In genomic region chr10:25068152-25069058, GRCh38 we compare ENCODE assay signal across 13 cellular contexts. TPM values are rescaled to one million over a fixed set of nuclear protein-coding genes. Genes with fewer than 3 reads are reported as not detected.
DNase-seq lines count a peak whose midpoint lies in the region; ATAC-seq and TF ChIP-seq lines count a peak whose summit lies in the region.
"Had no signal": no experiment of that assay in that cellular context is flagged by ENCODE, and none has a peak within 500 bp of the region (broad histone marks: within the 10 kb centered on the region; RNA-seq: fewer than 3 reads in every experiment).

No MANE protein-coding gene starts in this region.

- H3K27me3 ChIP-seq in vagina, result no peaks in the 10 kb centered on the region

- H3K4me3 ChIP-seq in cardiac fibroblast (replicated peaks in 1 of 2; ENCODE audit: low read depth in 2 of 2, low read length in 2 of 2) (no peak overlapping the region), vagina (no peak overlapping the region)

- no peak overlapping the region for H3K27ac Mint-ChIP-seq in T-helper 17 cell
- H3K27ac Mint-ChIP-seq: activated naive CD4-positive, alpha-beta T cell treated with anti-CD3 and anti-CD28 coated beads for 36 hours; stimulated activated naive CD8-positive, alpha-beta T cell treated with anti-CD3 and anti-CD28 coated beads, Interleukin-15, Interleukin-2, amounts not matched to agents 100 ng/mL and 50 ng/mL, for 24 hours had no signal

- peak; percentile 73 for DNase-seq in Caki2 (ENCODE audit: low read depth)
- peak; percentile 96 for DNase-seq in HT1080 (ENCODE audit: low read depth)
- peak; percentile 20 to 93 for DNase-seq in cardiac fibroblast (ENCODE audit: low read depth in 2 of 2)
- peak; percentile 85 for DNase-seq in islet precursor cell
- DNase-seq in T-helper 17 cell, result no peak
- no peak for DNase-seq in vagina (ENCODE audit: extremely low spot score in 2 of 2)
- DNase-seq: activated CD4-positive, CD25-positive, alpha-beta regulatory T cell; activated naive CD4-positive, alpha-beta T cell treated with anti-CD3 and anti-CD28 coated beads for 36 hours; DMS79; erythroblast had no signal

- in situ Hi-C loops in Caki2 (cut with HindIII; ENCODE audit: low pct_unique_long_range_greater_than_20kb, low sequenced_read_pairs), result loop anchor here (5.0 kb wide), 1 partner anchor 51 kb away; the partner anchor contains the start of genes ENKUR and THNSL1

- peaks cover 3% of the 10 kb centered on the region for H3K36me3 Mint-ChIP-seq in T-helper 17 cell (ENCODE audit: low read depth)

- TF ChIP-seq POLR2A in vagina (IDR thresholded peaks at IDR 0.05), result no peak

- no peaks in the 10 kb centered on the region for H3K36me3 ChIP-seq in vagina

- H3K27me3 Mint-ChIP-seq in T-helper 17 cell, result peaks cover 19% of the 10 kb centered on the region

- intact Hi-C loops in vagina (cut with DNase I), result no loop called here

- TF ChIP-seq CTCF in cardiac fibroblast (IDR thresholded peaks at IDR 0.05; ENCODE audit: low read depth, low read length) (no peak), vagina (IDR thresholded peaks at IDR 0.05) (no peak)

- no peak overlapping the region for H3K27ac ChIP-seq in vagina

- H3K4me1 Mint-ChIP-seq in T-helper 17 cell, result peaks cover 5% of the 10 kb centered on the region

- H3K4me1 ChIP-seq in vagina, result no peaks in the 10 kb centered on the region

- H3K4me3 Mint-ChIP-seq in T-helper 17 cell, result no peak overlapping the region
- H3K4me3 Mint-ChIP-seq: activated naive CD4-positive, alpha-beta T cell treated with anti-CD3 and anti-CD28 coated beads for 36 hours; stimulated activated naive CD8-positive, alpha-beta T cell treated with anti-CD3 and anti-CD28 coated beads, Interleukin-15, Interleukin-2, amounts not matched to agents 100 ng/mL and 50 ng/mL, for 24 hours had no signal

- H3K9me3 ChIP-seq in T-helper 17 cell (ENCODE audit: control insufficient read depth, low read length, poor library complexity, severe bottlenecking), result no peaks in the 10 kb centered on the region
- no peaks in the 10 kb centered on the region for H3K9me3 ChIP-seq in vagina

- ATAC-seq in T-helper 17 cell (no peak), GM18868 (IDR thresholded peaks at IDR 0.05; ENCODE audit: unreplicated experiment) (no peak), GM19467 (IDR thresholded peaks at IDR 0.05; ENCODE audit: unreplicated experiment) (no peak)

RNA-seq across cellular contexts. Expression of gene THNSL1, which starts 52.0 kb away (rescaled TPM):
- total RNA-seq in Caki2 (2014; rRNA removed; shearing (Covaris generic); ENCODE audit: low replicate concordance), result 3.3 and 12.7 TPM in 2 replicates
- total RNA-seq in HT1080 (2014; rRNA removed; shearing (Covaris generic)), result 7.3 and 9.6 TPM in 2 replicates
- polyA plus RNA-seq in HT1080 (2015; cell fraction: cytosol; rRNA removed), result 7.0 and 7.2 TPM in 2 replicates
- 9.4 and 11.4 TPM in 2 replicates for polyA plus RNA-seq in HT1080 (2015; cell fraction: nucleus; rRNA removed)
- total RNA-seq in T-helper 17 cell (1 to 10 TPM in 1 of 2 donors, under 1 TPM in 1; 0.73 to 1.4 TPM), vagina (2.0 TPM)

RNA-seq across cellular contexts. Expression of gene ENKUR, which starts 52.4 kb away (rescaled TPM):
- total RNA-seq in Caki2 (2014; rRNA removed; shearing (Covaris generic); ENCODE audit: low replicate concordance), result 0.07 TPM in 1 of 2 replicates, not detected in the other
- 0.26 and 0.53 TPM in 2 replicates for total RNA-seq in HT1080 (2014; rRNA removed; shearing (Covaris generic))
- 0.36 and 0.69 TPM in 2 replicates for polyA plus RNA-seq in HT1080 (2015; cell fraction: cytosol; rRNA removed)
- 0.36 and 0.49 TPM in 2 replicates for polyA plus RNA-seq in HT1080 (2015; cell fraction: nucleus; rRNA removed)
- total RNA-seq in T-helper 17 cell, result 10 to 100 TPM in 1 of 2 donors, under 1 TPM in 1; 0.85 to 14.9 TPM
- not detected for total RNA-seq in vagina
- total RNA-seq: activated naive CD4-positive, alpha-beta T cell treated with anti-CD3 and anti-CD28 coated beads for 36 hours had no signal

Comparison
In these comparisons a context has a peak if more than half of its experiments do, and no peak if none do; other contexts are left out.
1. DNase-seq: peak in Caki2 (single experiment), HT1080 (single experiment), cardiac fibroblast (2 of 2) and islet precursor cell (single experiment); none in T-helper 17 cell (0 of 3) and vagina (0 of 2).